In the genomic region with DNA sequence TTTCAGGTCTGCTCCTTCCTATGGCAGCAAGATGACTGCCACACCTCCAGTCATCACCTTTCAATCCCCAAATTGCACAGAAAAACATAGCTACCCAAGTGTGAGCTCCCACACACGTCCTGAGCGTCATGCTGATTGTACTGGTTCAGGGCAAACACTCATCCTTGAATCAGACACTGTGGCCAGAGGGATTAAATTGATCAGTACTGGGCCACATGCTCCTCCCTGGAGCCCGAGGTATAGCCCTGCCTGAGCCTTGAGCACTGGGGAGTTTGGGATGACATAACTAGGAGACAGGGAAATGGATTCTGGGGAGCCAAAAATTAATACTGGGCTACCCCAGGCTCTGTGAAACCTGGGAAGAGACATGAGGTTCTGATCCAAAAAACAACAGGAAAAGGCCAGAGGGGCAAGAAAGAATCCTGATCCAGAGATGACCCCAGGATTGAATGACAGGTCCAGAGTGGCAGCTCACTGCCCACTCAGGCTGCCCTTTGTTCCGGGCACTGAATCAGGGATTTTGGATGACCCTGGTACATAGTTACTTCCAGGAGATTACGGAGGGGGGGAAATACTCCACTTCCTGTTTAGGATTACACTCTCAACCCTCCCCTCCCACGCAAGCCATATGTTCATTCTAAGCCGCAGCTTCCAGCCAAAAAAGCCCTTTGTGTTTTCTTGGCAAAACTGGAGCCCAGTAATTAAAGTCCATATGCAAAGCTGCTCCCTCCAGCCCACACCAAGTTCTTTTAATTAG, we compare ENCODE assay signal across 1 cellular context.
TF ChIP-seq lines count a peak whose summit lies in the region.

No MANE protein-coding gene starts in this region.

TF ChIP-seq in liver, 16 proteins besides CTCF, POLR2A, EP300 and RAD21 (continued from another document):
- TF ChIP-seq, protein P1, sequence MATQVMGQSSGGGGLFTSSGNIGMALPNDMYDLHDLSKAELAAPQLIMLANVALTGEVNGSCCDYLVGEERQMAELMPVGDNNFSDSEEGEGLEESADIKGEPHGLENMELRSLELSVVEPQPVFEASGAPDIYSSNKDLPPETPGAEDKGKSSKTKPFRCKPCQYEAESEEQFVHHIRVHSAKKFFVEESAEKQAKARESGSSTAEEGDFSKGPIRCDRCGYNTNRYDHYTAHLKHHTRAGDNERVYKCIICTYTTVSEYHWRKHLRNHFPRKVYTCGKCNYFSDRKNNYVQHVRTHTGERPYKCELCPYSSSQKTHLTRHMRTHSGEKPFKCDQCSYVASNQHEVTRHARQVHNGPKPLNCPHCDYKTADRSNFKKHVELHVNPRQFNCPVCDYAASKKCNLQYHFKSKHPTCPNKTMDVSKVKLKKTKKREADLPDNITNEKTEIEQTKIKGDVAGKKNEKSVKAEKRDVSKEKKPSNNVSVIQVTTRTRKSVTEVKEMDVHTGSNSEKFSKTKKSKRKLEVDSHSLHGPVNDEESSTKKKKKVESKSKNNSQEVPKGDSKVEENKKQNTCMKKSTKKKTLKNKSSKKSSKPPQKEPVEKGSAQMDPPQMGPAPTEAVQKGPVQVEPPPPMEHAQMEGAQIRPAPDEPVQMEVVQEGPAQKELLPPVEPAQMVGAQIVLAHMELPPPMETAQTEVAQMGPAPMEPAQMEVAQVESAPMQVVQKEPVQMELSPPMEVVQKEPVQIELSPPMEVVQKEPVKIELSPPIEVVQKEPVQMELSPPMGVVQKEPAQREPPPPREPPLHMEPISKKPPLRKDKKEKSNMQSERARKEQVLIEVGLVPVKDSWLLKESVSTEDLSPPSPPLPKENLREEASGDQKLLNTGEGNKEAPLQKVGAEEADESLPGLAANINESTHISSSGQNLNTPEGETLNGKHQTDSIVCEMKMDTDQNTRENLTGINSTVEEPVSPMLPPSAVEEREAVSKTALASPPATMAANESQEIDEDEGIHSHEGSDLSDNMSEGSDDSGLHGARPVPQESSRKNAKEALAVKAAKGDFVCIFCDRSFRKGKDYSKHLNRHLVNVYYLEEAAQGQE (IDR thresholded peaks at IDR 0.05), result no peak
- TF ChIP-seq GABPA (IDR thresholded peaks at IDR 0.05 in 1 of 2, conservative IDR thresholded peaks at IDR 0.05 in 1 of 2), result peak in 1 of 2 donors; percentile 12
- no peak for TF ChIP-seq FOXA1 (IDR thresholded peaks at IDR 0.05)
- peak; percentile 22 to 60 for TF ChIP-seq RXRA (IDR thresholded peaks at IDR 0.05)
- peak; percentile 26 for TF ChIP-seq SP1 (IDR thresholded peaks at IDR 0.05)
- TF ChIP-seq JUND (IDR thresholded peaks at IDR 0.05), result no peak
- TF ChIP-seq HNF4A (conservative IDR thresholded peaks at IDR 0.05), result peak; percentile 71 to 73
- TF ChIP-seq, protein P2, sequence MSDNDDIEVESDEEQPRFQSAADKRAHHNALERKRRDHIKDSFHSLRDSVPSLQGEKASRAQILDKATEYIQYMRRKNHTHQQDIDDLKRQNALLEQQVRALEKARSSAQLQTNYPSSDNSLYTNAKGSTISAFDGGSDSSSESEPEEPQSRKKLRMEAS (IDR thresholded peaks at IDR 0.05), result peak; percentile 52
- no peak for TF ChIP-seq YY1 (IDR thresholded peaks at IDR 0.05)
